Comparison of ENCODE assay signal across 11 cellular contexts in genomic region chr14:35669782-35670181, GRCh38.
DNase-seq lines count a peak whose midpoint lies in the region; ATAC-seq and TF ChIP-seq lines count a peak whose summit lies in the region.
"Had no signal": no experiment of that assay in that cellular context is flagged by ENCODE, and none has a peak within 500 bp of the region (broad histone marks: within the 10 kb centered on the region; RNA-seq: fewer than 3 reads in every experiment).

No MANE protein-coding gene starts in this region.

- intact Hi-C loops in Right ventricle myocardium inferior (cut with DNase I): no loop called here

- no peak for TF ChIP-seq CTCF in fibroblast of the aortic adventitia (IDR thresholded peaks at IDR 0.05; ENCODE audit: insufficient read depth, low read length)

- H3K9me3 Mint-ChIP-seq in stimulated activated naive CD8-positive, alpha-beta T cell treated with anti-CD3 and anti-CD28 coated beads, Interleukin-15, amount 100 ng/mL, for 72 hours: no peaks in the 10 kb centered on the region

- H3K4me3 ChIP-seq in fibroblast of the aortic adventitia (ENCODE audit: low read depth, low read length): no peak overlapping the region
- H3K4me3 ChIP-seq: skin epidermis had no signal

- H3K27me3 Mint-ChIP-seq in stimulated activated naive CD8-positive, alpha-beta T cell treated with anti-CD3 and anti-CD28 coated beads, Interleukin-15, amount 100 ng/mL, for 72 hours: no peaks in the 10 kb centered on the region

- H3K4me3 Mint-ChIP-seq in stimulated activated naive CD8-positive, alpha-beta T cell treated with anti-CD3 and anti-CD28 coated beads, Interleukin-15, amount 100 ng/mL, for 72 hours: no peak overlapping the region

- no peak for DNase-seq in stimulated activated naive CD8-positive, alpha-beta T cell treated with anti-CD3 and anti-CD28 coated beads, Interleukin-15, Interleukin-2, amounts not matched to agents 100 U/mL and 50 U/mL, for 24 hours
- DNase-seq in stimulated activated naive CD8-positive, alpha-beta T cell treated with anti-CD3 and anti-CD28 coated beads, Interleukin-15, amount 100 ng/mL, for 72 hours: no peak
- peak; percentile 81 for DNase-seq in NCI-H526 treated with DMSO at 0.1 percent for 48 hours (lab: John Stamatoyannopoulos, UW)
- DNase-seq in fibroblast of the aortic adventitia (ENCODE audit: low read depth): peak; percentile 5
- no peak for DNase-seq in AG20443 (ENCODE audit: low spot score)
- no peak for DNase-seq in Right ventricle myocardium inferior (ENCODE audit: missing footprints)
- no peak for DNase-seq in NCI-H1092 treated with DMSO at 0.1 percent for 48 hours (lab: John Stamatoyannopoulos, UW)
- DNase-seq: central memory CD4-positive, alpha-beta T cell; T-helper 9 cell had no signal

- ATAC-seq in stimulated activated naive CD8-positive, alpha-beta T cell treated with anti-CD3 and anti-CD28 coated beads, Interleukin-15, Interleukin-2, amounts not matched to agents 100 U/mL and 50 U/mL, for 24 hours: peak; percentile 40
- no peak for ATAC-seq in stimulated activated naive CD8-positive, alpha-beta T cell treated with anti-CD3 and anti-CD28 coated beads, Interleukin-15, amount 100 ng/mL, for 72 hours
- ATAC-seq in HG03045 (IDR thresholded peaks at IDR 0.05; ENCODE audit: unreplicated experiment) (no peak), Right ventricle myocardium inferior (no peak)

- no peaks in the 10 kb centered on the region for H3K4me1 Mint-ChIP-seq in stimulated activated naive CD8-positive, alpha-beta T cell treated with anti-CD3 and anti-CD28 coated beads, Interleukin-15, amount 100 ng/mL, for 72 hours

- H3K27ac Mint-ChIP-seq in stimulated activated naive CD8-positive, alpha-beta T cell treated with anti-CD3 and anti-CD28 coated beads, Interleukin-15, amount 100 ng/mL, for 72 hours: no peak overlapping the region

Comparison
In these comparisons a context has a peak if more than half of its experiments do, and no peak if none do; other contexts are left out.
1. DNase-seq: peak in NCI-H526 treated with DMSO at 0.1 percent for 48 hours (single experiment) and fibroblast of the aortic adventitia (single experiment); none in stimulated activated naive CD8-positive, alpha-beta T cell treated with anti-CD3 and anti-CD28 coated beads, Interleukin-15, Interleukin-2, amounts not matched to agents 100 U/mL and 50 U/mL, for 24 hours (single experiment), stimulated activated naive CD8-positive, alpha-beta T cell treated with anti-CD3 and anti-CD28 coated beads, Interleukin-15, amount 100 ng/mL, for 72 hours (0 of 2), AG20443 (single experiment), Right ventricle myocardium inferior (single experiment) and NCI-H1092 treated with DMSO at 0.1 percent for 48 hours (single experiment).